33 cellular contexts compared by ENCODE assay signal in the genomic region with DNA sequence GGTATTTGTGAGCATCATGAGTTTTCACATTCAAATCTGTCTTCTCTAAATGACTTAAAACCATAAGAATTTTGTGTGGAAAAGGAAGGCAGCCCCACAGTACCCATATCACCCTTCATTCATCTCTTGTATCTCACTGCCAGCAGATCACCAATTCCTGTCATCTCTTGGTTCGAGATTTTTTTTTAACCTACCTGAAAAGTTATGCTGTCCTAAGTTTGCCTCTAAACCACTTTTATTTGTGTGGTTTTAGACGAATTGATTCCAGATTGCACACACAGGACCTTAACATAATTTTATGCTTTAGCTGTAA. TPM values are rescaled to one million over a fixed set of nuclear protein-coding genes. Genes with fewer than 3 reads are reported as not detected.
"Had no signal": no experiment of that assay in that cellular context is flagged by ENCODE, and none has a peak within 500 bp of the region (broad histone marks: within the 10 kb centered on the region; RNA-seq: fewer than 3 reads in every experiment).

No MANE protein-coding gene starts in this region.

- H3K4me3 ChIP-seq: left lung, mucosa of descending colon, pancreas, prostate gland, sigmoid colon, spleen, suprapubic skin, thoracic aorta, tibial artery, uterus had no signal

- DNase-seq: hippocampal formation; kidney glomerular epithelial cell; left cardiac atrium; left lung; midbrain; mucosa of descending colon; naive thymus-derived CD4-positive, alpha-beta T cell; nucleus accumbens; pancreas; posterior cingulate gyrus; retina; right cardiac atrium; sigmoid colon; spleen; stimulated activated CD4-positive, alpha-beta T cell treated with anti-CD3 and anti-CD28 coated beads, Interleukin-4, amount 100 ng/mL, for 24 hours; stimulated activated naive CD4-positive, alpha-beta T cell; tibial artery; uterus had no signal

- H3K4me3 Mint-ChIP-seq: memory B cell; naive thymus-derived CD4-positive, alpha-beta T cell; natural killer cell treated with Interleukin-12 subunit alpha and Interleukin-12 subunit beta and Interleukin-15 and Interleukin-18, amount 100 ng/mL, for 72 hours; stimulated activated effector memory CD8-positive, alpha-beta T cell treated with anti-CD3 and anti-CD28 coated beads, Interleukin-12 subunit alpha, Interleukin-12 subunit beta, amount 100 ng/mL, for 72 hours; stimulated activated naive CD8-positive, alpha-beta T cell treated with anti-CD3 and anti-CD28 coated beads, Interleukin-15, Interleukin-2, amounts not matched to agents 100 ng/mL and 50 ng/mL, for 24 hours; type B pancreatic cell had no signal

- ATAC-seq: left cardiac atrium; left lung; naive thymus-derived CD4-positive, alpha-beta T cell; natural killer cell treated with Interleukin-12 subunit alpha and Interleukin-12 subunit beta and Interleukin-15 and Interleukin-18, amount 100 ng/mL, for 72 hours; right cardiac atrium; stimulated activated effector memory CD8-positive, alpha-beta T cell treated with anti-CD3 and anti-CD28 coated beads, Interleukin-12 subunit alpha, Interleukin-12 subunit beta, amount 100 ng/mL, for 72 hours had no signal

- H3K27ac Mint-ChIP-seq: memory B cell; naive thymus-derived CD4-positive, alpha-beta T cell; natural killer cell treated with Interleukin-12 subunit alpha and Interleukin-12 subunit beta and Interleukin-15 and Interleukin-18, amount 100 ng/mL, for 72 hours; stimulated activated effector memory CD8-positive, alpha-beta T cell treated with anti-CD3 and anti-CD28 coated beads, Interleukin-12 subunit alpha, Interleukin-12 subunit beta, amount 100 ng/mL, for 72 hours; stimulated activated naive CD8-positive, alpha-beta T cell treated with anti-CD3 and anti-CD28 coated beads, Interleukin-15, Interleukin-2, amounts not matched to agents 100 ng/mL and 50 ng/mL, for 24 hours; type B pancreatic cell had no signal

- H3K27me3 ChIP-seq: left lung, pancreas, sigmoid colon, spleen, suprapubic skin, tibial artery, uterus had no signal

- H3K4me1 ChIP-seq: left lung, prostate gland, sigmoid colon, spleen, suprapubic skin, tibial artery, uterus had no signal

- H3K9me3 Mint-ChIP-seq: memory B cell; naive thymus-derived CD4-positive, alpha-beta T cell; natural killer cell treated with Interleukin-12 subunit alpha and Interleukin-12 subunit beta and Interleukin-15 and Interleukin-18, amount 100 ng/mL, for 72 hours; stimulated activated effector memory CD8-positive, alpha-beta T cell treated with anti-CD3 and anti-CD28 coated beads, Interleukin-12 subunit alpha, Interleukin-12 subunit beta, amount 100 ng/mL, for 72 hours; stimulated activated naive CD8-positive, alpha-beta T cell treated with anti-CD3 and anti-CD28 coated beads, Interleukin-15, Interleukin-2, amounts not matched to agents 100 ng/mL and 50 ng/mL, for 24 hours; type B pancreatic cell had no signal

- H3K9me3 ChIP-seq: left lung, mucosa of descending colon, pancreas, prostate gland, sigmoid colon, spleen, suprapubic skin, thoracic aorta, tibial artery, uterus had no signal

- H3K36me3 Mint-ChIP-seq: stimulated activated effector memory CD8-positive, alpha-beta T cell treated with anti-CD3 and anti-CD28 coated beads, Interleukin-12 subunit alpha, Interleukin-12 subunit beta, amount 100 ng/mL, for 72 hours had no signal

- H3K27me3 Mint-ChIP-seq: memory B cell; naive thymus-derived CD4-positive, alpha-beta T cell; natural killer cell treated with Interleukin-12 subunit alpha and Interleukin-12 subunit beta and Interleukin-15 and Interleukin-18, amount 100 ng/mL, for 72 hours; stimulated activated naive CD8-positive, alpha-beta T cell treated with anti-CD3 and anti-CD28 coated beads, Interleukin-15, Interleukin-2, amounts not matched to agents 100 ng/mL and 50 ng/mL, for 24 hours; type B pancreatic cell had no signal

- H3K36me3 ChIP-seq: pancreas, prostate gland, uterus had no signal

- H3K4me1 Mint-ChIP-seq: memory B cell; naive thymus-derived CD4-positive, alpha-beta T cell; stimulated activated effector memory CD8-positive, alpha-beta T cell treated with anti-CD3 and anti-CD28 coated beads, Interleukin-12 subunit alpha, Interleukin-12 subunit beta, amount 100 ng/mL, for 72 hours had no signal

- H3K27ac ChIP-seq: left lung, pancreas, prostate gland, sigmoid colon, spleen, suprapubic skin, thoracic aorta, tibial artery, uterus had no signal

RNA-seq across cellular contexts. Expression of gene ABCG5, which starts 32.0 kb away (rescaled TPM):
- total RNA-seq: left cardiac atrium; left lung; lower leg skin; lung microvascular endothelial cell; mesenteric fat pad; myocyte; naive thymus-derived CD4-positive, alpha-beta T cell; natural killer cell treated with Interleukin-12 subunit alpha and Interleukin-12 subunit beta and Interleukin-15 and Interleukin-18, amount 100 ng/mL, for 72 hours; osteoblast; prostate gland; right cardiac atrium; sigmoid colon; subcutaneous adipose tissue; suprapubic skin; thoracic aorta; ureter; uterus had no signal

RNA-seq across cellular contexts. Expression of gene ABCG8, which starts 32.1 kb away (rescaled TPM):
- total RNA-seq: left cardiac atrium; left lung; lower leg skin; lung microvascular endothelial cell; mesenteric fat pad; myocyte; naive thymus-derived CD4-positive, alpha-beta T cell; natural killer cell treated with Interleukin-12 subunit alpha and Interleukin-12 subunit beta and Interleukin-15 and Interleukin-18, amount 100 ng/mL, for 72 hours; osteoblast; right cardiac atrium; sigmoid colon; suprapubic skin; thoracic aorta; ureter had no signal
